In genomic region chr4:165604181-165604580, GRCh38 we compare ENCODE assay signal across 26 cellular contexts.
"Had no signal": no experiment of that assay in that cellular context is flagged by ENCODE, and none has a peak within 500 bp of the region (broad histone marks: within the 10 kb centered on the region; RNA-seq: fewer than 3 reads in every experiment).

No MANE protein-coding gene starts in this region.

- DNase-seq: activated CD4-positive, alpha-beta T cell treated with anti-CD3 and anti-CD28 coated beads for 4 hours; activated CD4-positive, alpha-beta T cell treated with anti-CD3 and anti-CD28 coated beads, Interleukin-2, amount 50 U/mL, for 48 hours; activated CD8-positive, alpha-beta memory T cell treated with anti-CD3 and anti-CD28 coated beads for 24 hours; activated effector memory CD4-positive, alpha-beta T cell treated with Interleukin-2 at 50 U/mL for 16 hours; activated naive CD4-positive, alpha-beta T cell treated with anti-CD3 and anti-CD28 coated beads for 36 hours; activated naive CD8-positive, alpha-beta T cell treated with anti-CD3 and anti-CD28 coated beads for 36 hours; adrenal gland; aorta; body of pancreas; dorsolateral prefrontal cortex; effector memory CD8-positive, alpha-beta T cell; erythroblast; gastrocnemius medialis; glutamatergic neuron; left lung; mesendoderm; nephron progenitor cell; nucleus accumbens; pancreas; sigmoid colon; small intestine; stimulated activated CD4-positive, alpha-beta T cell treated with anti-CD3 and anti-CD28 coated beads, Interleukin-4, amount 100 ng/mL, for 24 hours; trophoblast cell; uterus had no signal

- FAIRE-seq: islet of Langerhans, pancreas, small intestine, TTC549 had no signal
